Comparison of ENCODE assay signal across 9 cellular contexts in the genomic region with DNA sequence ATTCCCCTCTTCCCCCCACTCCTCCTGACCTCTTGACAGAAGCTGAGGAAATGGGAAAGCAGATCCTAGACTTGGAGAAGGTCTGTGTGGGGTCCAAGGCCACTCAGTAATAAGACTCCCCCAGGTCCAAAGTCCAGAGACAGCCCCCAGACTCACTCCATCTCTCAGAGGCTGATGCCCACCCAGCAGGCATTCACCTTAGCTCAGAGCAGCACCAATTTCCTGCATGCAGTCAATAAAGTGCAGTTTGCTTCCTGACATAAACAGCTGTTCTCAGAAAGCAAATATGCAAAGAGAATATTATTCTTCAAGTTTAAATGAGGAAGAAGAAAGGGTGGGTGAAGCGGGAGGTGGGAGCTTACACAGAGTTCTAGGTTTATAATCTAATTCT.
A peak's percentile ranks its signal among the peaks of the same experiment; 100 is the strongest.
DNase-seq lines count a peak whose midpoint lies in the region; ATAC-seq and TF ChIP-seq lines count a peak whose summit lies in the region.
"Had no signal": no experiment of that assay in that cellular context is flagged by ENCODE, and none has a peak within 500 bp of the region (broad histone marks: within the 10 kb centered on the region; RNA-seq: fewer than 3 reads in every experiment).

No MANE protein-coding gene starts in this region.

- peak overlapping the region; percentile 75 to 87 for H2BK12ac ChIP-seq in mesenchymal stem cell (ENCODE audit: low read length in 2 of 2)

- no peak overlapping the region for H3K23ac ChIP-seq in mesenchymal stem cell (ENCODE audit: low read length in 2 of 2)

- peak overlapping the region; percentile 37 to 86 for H3K18ac ChIP-seq in mesenchymal stem cell (ENCODE audit: low read depth in 1 of 2, low read length in 2 of 2)

- H3K9ac ChIP-seq in mesenchymal stem cell (ENCODE audit: low read length) = peak overlapping the region; percentile 93

- peak overlapping the region; percentile 99 for H3K27ac Mint-ChIP-seq in activated T-helper 17 cell treated with anti-CD3 and anti-CD28 coated beads, Interleukin-2, amount 50 U/mL, for 72 hours

- H3K14ac ChIP-seq in mesenchymal stem cell (ENCODE audit: low read length in 2 of 2) = no peak overlapping the region

- no peaks in the 10 kb centered on the region for H3K27me3 Mint-ChIP-seq in activated T-helper 17 cell treated with anti-CD3 and anti-CD28 coated beads, Interleukin-2, amount 50 U/mL, for 72 hours

- H4K91ac ChIP-seq in mesenchymal stem cell (ENCODE audit: low read length) = peak overlapping the region; percentile 87

- peak overlapping the region; percentile 96 for H2BK120ac ChIP-seq in mesenchymal stem cell (ENCODE audit: low read depth, low read length)

- H3K4me1 Mint-ChIP-seq in activated T-helper 17 cell treated with anti-CD3 and anti-CD28 coated beads, Interleukin-2, amount 50 U/mL, for 72 hours = peaks cover 14% of the 10 kb centered on the region

- no peak overlapping the region for H3K4me2 ChIP-seq in mesenchymal stem cell (ENCODE audit: low read length, poor library complexity, severe bottlenecking)

- H2AFZ ChIP-seq in mesenchymal stem cell (ENCODE audit: low read depth, low read length) = no peak overlapping the region

- in situ Hi-C loops in ACHN (cut with HindIII; ENCODE audit: low pct_ligation_motif_present, low pct_unique_long_range_greater_than_20kb, low sequenced_read_pairs) = no loop called here

- H3K36me3 Mint-ChIP-seq in activated T-helper 17 cell treated with anti-CD3 and anti-CD28 coated beads, Interleukin-2, amount 50 U/mL, for 72 hours (ENCODE audit: low read depth) = no peaks in the 10 kb centered on the region
- H3K36me3 Mint-ChIP-seq: mesothelial cell of epicardium had no signal

- H3K4me1 ChIP-seq in heart right ventricle (peaks cover 0 to 50% (median 6%) of the 10 kb centered on the region in 9 donors), mesenchymal stem cell (ENCODE audit: control insufficient read depth, insufficient read depth, low read depth, low read length) (peaks cover 5% of the 10 kb centered on the region), aorta (ENCODE audit: control insufficient read depth in 1 of 2, insufficient read depth in 2 of 2, low read length in 2 of 2) (peaks cover 0 to 4% of the 10 kb centered on the region in 2 donors)

- H2BK5ac ChIP-seq in mesenchymal stem cell (ENCODE audit: low read depth, low read length, poor library complexity, severe bottlenecking) = no peak overlapping the region

- H2BK15ac ChIP-seq in mesenchymal stem cell (ENCODE audit: low read depth, poor library complexity, severe bottlenecking) = peak overlapping the region; percentile 44

- DNase-seq in heart right ventricle (no peak), cardiac septum (ENCODE audit: low spot score) (no peak), mesenchymal stem cell (no peak), aorta (no peak), ACHN (no peak)

- H3K27me3 ChIP-seq in heart right ventricle (no peaks in the 10 kb centered on the region), mesenchymal stem cell (ENCODE audit: control insufficient read depth in 1 of 2, insufficient read depth in 1 of 2, low read length in 2 of 2) (no peaks in the 10 kb centered on the region), aorta (ENCODE audit: control insufficient read depth in 1 of 2, insufficient read depth in 2 of 2, low read length in 1 of 2) (no peaks in the 10 kb centered on the region)

- H3K79me1 ChIP-seq in mesenchymal stem cell (replicated peaks; ENCODE audit: low read length, poor library complexity, severe bottlenecking) = no peaks in the 10 kb centered on the region

- ATAC-seq in heart right ventricle (no peak), aorta (ENCODE audit: low FRiP score) (peak; percentile 48), GM18519 (IDR thresholded peaks at IDR 0.05; ENCODE audit: low FRiP score, unreplicated experiment) (no peak), HG03135 (IDR thresholded peaks at IDR 0.05; ENCODE audit: unreplicated experiment) (no peak)
- ATAC-seq in activated T-helper 17 cell treated with anti-CD3 and anti-CD28 coated beads, Interleukin-2, amount 50 U/mL, for 72 hours (replicated peaks) = peak; percentile 1

- peak overlapping the region; percentile 13 for H2AK5ac ChIP-seq in mesenchymal stem cell (ENCODE audit: low read length, severe bottlenecking)

- H3K27ac ChIP-seq in heart right ventricle (peak overlapping the region in 7 of 10 donors; percentile 55 to 88 (median 63)), mesenchymal stem cell (ENCODE audit: low read length, poor library complexity, severe bottlenecking) (peak overlapping the region; percentile 19), aorta (ENCODE audit: low read depth in 1 of 2, low read length in 2 of 2) (peak overlapping the region in 1 of 2 donors; percentile 13)

- no peaks in the 10 kb centered on the region for H3K36me3 ChIP-seq in heart right ventricle
- no peaks in the 10 kb centered on the region for H3K36me3 ChIP-seq in mesenchymal stem cell (ENCODE audit: control insufficient read depth in 1 of 2, insufficient read depth in 2 of 2, low read depth in 1 of 2, low read length in 2 of 2)
- no peaks in the 10 kb centered on the region for H3K36me3 ChIP-seq in aorta (ENCODE audit: control insufficient read depth in 1 of 2, insufficient read depth in 2 of 2, low read length in 1 of 2)

- no peaks in the 10 kb centered on the region for H3K9me3 ChIP-seq in heart right ventricle
- no peaks in the 10 kb centered on the region for H3K9me3 ChIP-seq in mesenchymal stem cell (ENCODE audit: control insufficient read depth, low read length)
- H3K9me3 ChIP-seq in aorta (ENCODE audit: control insufficient read depth, low read length) = no peaks in the 10 kb centered on the region

- WGBS in heart right ventricle, 2 donors = 72 to 91% methylated on average over 1 of the region's 1 CpG
- 74% methylated on average over 1 of the region's 1 CpG for WGBS in mesenchymal stem cell
- WGBS in aorta, 2 donors = 63 to 76% methylated on average over 1 of the region's 1 CpG

- peaks cover 4% of the 10 kb centered on the region for H3K9me3 Mint-ChIP-seq in activated T-helper 17 cell treated with anti-CD3 and anti-CD28 coated beads, Interleukin-2, amount 50 U/mL, for 72 hours
- H3K9me3 Mint-ChIP-seq: mesothelial cell of epicardium had no signal

- peak overlapping the region; percentile 87 for H4K8ac ChIP-seq in mesenchymal stem cell (ENCODE audit: low read length)

- intact Hi-C loops in heart right ventricle (cut with DNase I) (no loop called here), cardiac septum (cut with DNase I) (no loop called here), aorta (cut with DNase I) (no loop called here)

- peak overlapping the region in 6 of 10 donors; percentile 32 to 50 (median 44) for H3K4me3 ChIP-seq in heart right ventricle
- peak overlapping the region in 1 of 2 experiments; percentile 76 for H3K4me3 ChIP-seq in mesenchymal stem cell (ENCODE audit: insufficient read depth in 1 of 2, low read depth in 1 of 2, low read length in 2 of 2)
- H3K4me3 ChIP-seq in aorta (ENCODE audit: low read length in 2 of 2) = peak overlapping the region in 1 of 2 donors; percentile 81

- H3K4me3 Mint-ChIP-seq in activated T-helper 17 cell treated with anti-CD3 and anti-CD28 coated beads, Interleukin-2, amount 50 U/mL, for 72 hours = peak overlapping the region; percentile 94
- H3K4me3 Mint-ChIP-seq: mesothelial cell of epicardium had no signal

- TF ChIP-seq CTCF in heart right ventricle (IDR thresholded peaks at IDR 0.05) = no peak

- H3K4ac ChIP-seq in mesenchymal stem cell (ENCODE audit: low read depth in 1 of 2, low read length in 2 of 2) = peak overlapping the region; percentile 39 to 92

Comparison
In these comparisons a context has a peak if more than half of its experiments do, and no peak if none do; other contexts are left out.
1. ATAC-seq: peak in activated T-helper 17 cell treated with anti-CD3 and anti-CD28 coated beads, Interleukin-2, amount 50 U/mL, for 72 hours (single experiment) and aorta (single experiment); none in heart right ventricle (0 of 8), GM18519 (single experiment) and HG03135 (single experiment).